16 cellular contexts compared by ENCODE assay signal in the genomic region with DNA sequence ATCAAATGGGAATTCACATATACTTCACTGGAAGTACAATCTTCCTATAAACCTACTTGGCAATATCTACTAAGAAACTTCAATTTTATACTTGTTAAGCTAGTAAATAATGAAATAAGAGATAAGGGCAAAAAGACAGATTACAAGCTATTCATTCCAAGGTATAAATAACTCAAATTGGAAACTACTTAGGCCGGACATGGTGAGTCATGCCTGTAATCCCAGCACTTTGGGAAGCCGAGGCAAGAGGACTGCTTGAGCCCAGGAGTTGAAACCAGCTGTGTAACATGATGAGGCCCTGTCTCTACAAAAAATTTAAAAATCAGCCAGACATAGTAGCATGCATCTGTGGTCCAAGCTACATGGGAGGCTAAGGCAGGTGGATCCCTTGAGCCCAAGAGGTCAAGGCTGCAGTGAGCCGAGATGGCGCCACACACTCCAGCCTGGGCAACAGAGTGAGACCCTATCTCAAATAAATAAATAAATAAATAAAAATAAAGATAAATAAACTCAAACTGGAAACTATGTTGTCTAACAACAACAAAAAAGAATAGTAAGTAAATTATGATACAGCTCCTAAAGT. TPM values are rescaled to one million over a fixed set of nuclear protein-coding genes. Genes with fewer than 3 reads are reported as not detected.
DNase-seq lines count a peak whose midpoint lies in the region; ATAC-seq and TF ChIP-seq lines count a peak whose summit lies in the region.
"Had no signal": no experiment of that assay in that cellular context is flagged by ENCODE, and none has a peak within 500 bp of the region (broad histone marks: within the 10 kb centered on the region; RNA-seq: fewer than 3 reads in every experiment).

No MANE protein-coding gene starts in this region.

- DNase-seq in ELR (ENCODE audit: low read depth), result peak; percentile 49
- no peak for DNase-seq in WTC11 (ENCODE audit: low spot score)
- peak; percentile 78 for DNase-seq in fibroblast of peridontal ligament (ENCODE audit: extremely low read depth)
- no peak for DNase-seq in osteocyte (ENCODE audit: extremely low spot score, unreplicated experiment)
- DNase-seq in GM23338 (ENCODE audit: low spot score), result no peak
- no peak for DNase-seq in left lung
- DNase-seq in SW 1271 (lab: John Stamatoyannopoulos, UW), result no peak
- no peak for DNase-seq in GM10248 (ENCODE audit: extremely low spot score)
- DNase-seq: activated CD4-positive, alpha-beta T cell treated with anti-CD3 and anti-CD28 coated beads for 48 hours; activated naive CD8-positive, alpha-beta T cell treated with anti-CD3 and anti-CD28 coated beads for 36 hours; mesendoderm; MM.1S; nucleus accumbens had no signal

- H3K4me3 Mint-ChIP-seq in WTC11, result no peak overlapping the region
- no peak overlapping the region for H3K4me3 Mint-ChIP-seq in osteocyte (ENCODE audit: unreplicated experiment)
- H3K4me3 Mint-ChIP-seq in GM23338, result no peak overlapping the region
- H3K4me3 Mint-ChIP-seq: activated naive CD8-positive, alpha-beta T cell treated with anti-CD3 and anti-CD28 coated beads for 36 hours; B cell; dendritic cell treated with granulocyte-macrophage colony-stimulating factor and Interleukin-4, amounts not matched to agents 40 ng/mL and 50 ng/mL, for 4 days had no signal

- no peaks in the 10 kb centered on the region for H3K9me3 ChIP-seq in left lung
- H3K9me3 ChIP-seq: esophagus muscularis mucosa had no signal

- H3K27ac Mint-ChIP-seq in WTC11, result no peak overlapping the region
- peak overlapping the region; percentile 68 for H3K27ac Mint-ChIP-seq in osteocyte (ENCODE audit: unreplicated experiment)
- no peak overlapping the region for H3K27ac Mint-ChIP-seq in GM23338
- H3K27ac Mint-ChIP-seq: activated naive CD8-positive, alpha-beta T cell treated with anti-CD3 and anti-CD28 coated beads for 36 hours; B cell; dendritic cell treated with granulocyte-macrophage colony-stimulating factor and Interleukin-4, amounts not matched to agents 40 ng/mL and 50 ng/mL, for 4 days had no signal

- H3K27ac ChIP-seq in GM23338 (ENCODE audit: low read depth), result no peak overlapping the region
- no peak overlapping the region for H3K27ac ChIP-seq in left lung
- H3K27ac ChIP-seq: esophagus muscularis mucosa had no signal

- H3K4me1 ChIP-seq in GM23338 (ENCODE audit: insufficient read depth), result no peaks in the 10 kb centered on the region
- peaks cover 0 to 7% of the 10 kb centered on the region in 2 donors for H3K4me1 ChIP-seq in left lung

- H3F3A ChIP-seq in GM23338 (replicated peaks; ENCODE audit: low read depth), result no peaks in the 10 kb centered on the region

- no peak for ATAC-seq in WTC11
- no peak for ATAC-seq in GM23338
- ATAC-seq in left lung, result no peak

- H4K20me1 ChIP-seq in GM23338 (replicated peaks; ENCODE audit: insufficient read depth), result peaks cover 3% of the 10 kb centered on the region; the same call in 1 of the 2 replicates

- no peak overlapping the region for H2AFZ ChIP-seq in GM23338

- POLR2A ChIA-PET in WTC11 (lab: Charles Lee) (no interaction called here), GM10248 (lab: Yijun Ruan, JAX) (no interaction called here)

- intact Hi-C loops in left lung (cut with DNase I), result no loop called here

- no peak overlapping the region for H3K4me2 ChIP-seq in GM23338

- CTCF ChIA-PET in WTC11 (lab: Charles Lee), result no interaction called here
- CTCF ChIA-PET in GM10248 (lab: Yijun Ruan, JAX), result interaction anchor here (0.9 to 5.5 kb wide), 4 partner anchors 8 to 22 kb away, joined by 3 to 48 read pairs (median 4); no protein-coding TSS in a partner anchor

- no peaks in the 10 kb centered on the region for H3K36me3 ChIP-seq in GM23338 (ENCODE audit: insufficient read depth)
- H3K36me3 ChIP-seq in left lung, result no peaks in the 10 kb centered on the region
- H3K36me3 ChIP-seq: esophagus muscularis mucosa had no signal

- H3K4me1 Mint-ChIP-seq in WTC11, result no peaks in the 10 kb centered on the region
- H3K4me1 Mint-ChIP-seq in osteocyte (ENCODE audit: unreplicated experiment), result peaks cover 39% of the 10 kb centered on the region
- H3K4me1 Mint-ChIP-seq in GM23338, result peaks cover 5% of the 10 kb centered on the region; the same call in 2 of the 3 replicates
- H3K4me1 Mint-ChIP-seq: B cell had no signal

- no peaks in the 10 kb centered on the region for H3K27me3 Mint-ChIP-seq in WTC11 (ENCODE audit: low read depth)
- H3K27me3 Mint-ChIP-seq in osteocyte (ENCODE audit: unreplicated experiment), result no peaks in the 10 kb centered on the region
- peaks cover 4% of the 10 kb centered on the region for H3K27me3 Mint-ChIP-seq in GM23338 (ENCODE audit: insufficient read depth, low read depth, poor library complexity)
- H3K27me3 Mint-ChIP-seq: activated naive CD8-positive, alpha-beta T cell treated with anti-CD3 and anti-CD28 coated beads for 36 hours; B cell; dendritic cell treated with granulocyte-macrophage colony-stimulating factor and Interleukin-4, amounts not matched to agents 40 ng/mL and 50 ng/mL, for 4 days had no signal

- H3K27me3 ChIP-seq in GM23338 (ENCODE audit: insufficient read depth) (no peaks in the 10 kb centered on the region), left lung (no peaks in the 10 kb centered on the region)
- H3K27me3 ChIP-seq: esophagus muscularis mucosa had no signal

- H3K36me3 Mint-ChIP-seq in WTC11, result peaks cover 3% of the 10 kb centered on the region; the same call in 1 of the 2 replicates
- peaks cover 22% of the 10 kb centered on the region for H3K36me3 Mint-ChIP-seq in osteocyte (ENCODE audit: unreplicated experiment)
- peaks cover 6% of the 10 kb centered on the region; the same call in 1 of the 3 replicates for H3K36me3 Mint-ChIP-seq in GM23338 (ENCODE audit: low read depth)
- H3K36me3 Mint-ChIP-seq: activated naive CD8-positive, alpha-beta T cell treated with anti-CD3 and anti-CD28 coated beads for 36 hours had no signal

- no peak for TF ChIP-seq CTCF in WTC11 (IDR thresholded peaks at IDR 0.05)
- TF ChIP-seq CTCF in osteocyte (IDR thresholded peaks at IDR 0.05), result no peak
- no peak for TF ChIP-seq CTCF in GM23338 (conservative IDR thresholded peaks at IDR 0.05; ENCODE audit: low read depth in 2 of 2)
- TF ChIP-seq CTCF in left lung (IDR thresholded peaks at IDR 0.05), result no peak
- TF ChIP-seq CTCF in GM10248 (IDR thresholded peaks at IDR 0.05; ENCODE audit: control extremely low read depth, extremely low read depth, low read depth, missing control alignments), result no peak

- no peak overlapping the region for H3K4me3 ChIP-seq in GM23338
- no peak overlapping the region for H3K4me3 ChIP-seq in left lung
- H3K4me3 ChIP-seq: esophagus muscularis mucosa had no signal

- peaks cover 57% of the 10 kb centered on the region for H3K79me2 ChIP-seq in GM23338 (replicated peaks; ENCODE audit: insufficient read depth)

- no peaks in the 10 kb centered on the region for H3K9me3 Mint-ChIP-seq in WTC11
- no peaks in the 10 kb centered on the region for H3K9me3 Mint-ChIP-seq in osteocyte (ENCODE audit: unreplicated experiment)
- H3K9me3 Mint-ChIP-seq in GM23338, result no peaks in the 10 kb centered on the region
- H3K9me3 Mint-ChIP-seq: activated naive CD8-positive, alpha-beta T cell treated with anti-CD3 and anti-CD28 coated beads for 36 hours; dendritic cell treated with granulocyte-macrophage colony-stimulating factor and Interleukin-4, amounts not matched to agents 40 ng/mL and 50 ng/mL, for 4 days had no signal

- H3K9me2 ChIP-seq in GM23338 (ENCODE audit: insufficient read depth), result no peaks in the 10 kb centered on the region

TF ChIP-seq in WTC11, 78 proteins besides CTCF, POLR2A, EP300 and RAD21:
- TF ChIP-seq SP1 (CRISPR knock-in tag; conservative IDR thresholded peaks at IDR 0.05) (no peak), ZNF121 (CRISPR knock-in tag; IDR thresholded peaks at IDR 0.05) (0 out of 2 replicates have a peak, but pooled peaks have one; percentile 17)

RNA-seq across cellular contexts. Expression of a gene that starts 37.6 kb away (rescaled TPM):
- total RNA-seq in WTC11 (2021), result 30.2 to 37.7 TPM (median 33.8 TPM) in 3 replicates
- total RNA-seq in osteocyte, result 160 and 170 TPM in 2 replicates
- total RNA-seq in GM23338 (2014; rRNA removed; shearing (Covaris generic)), result 42.0 and 44.5 TPM in 2 replicates
- polyA plus RNA-seq in GM23338 (2016; fragmentation: Nextera tagmentation; extraction: Ambion mirVana), result 14.5 and 15.3 TPM in 2 replicates
- 10 to 100 TPM; 74.3 to 79.3 TPM for total RNA-seq in left lung

Comparison
In these comparisons a context has a peak if more than half of its experiments do, and no peak if none do; other contexts are left out.
1. DNase-seq: peak in ELR (single experiment) and fibroblast of peridontal ligament (single experiment); none in WTC11 (single experiment), osteocyte (single experiment), GM23338 (single experiment), left lung (0 of 2), SW 1271 (0 of 2) and GM10248 (single experiment).